In genomic region chr16:48498761-48499600, GRCh38 we compare ENCODE assay signal across 12 cellular contexts.
DNase-seq lines count a peak whose midpoint lies in the region; ATAC-seq and TF ChIP-seq lines count a peak whose summit lies in the region.
"Had no signal": no experiment of that assay in that cellular context is flagged by ENCODE, and none has a peak within 500 bp of the region (broad histone marks: within the 10 kb centered on the region; RNA-seq: fewer than 3 reads in every experiment).

No MANE protein-coding gene starts in this region.

- no peak for TF ChIP-seq POLR2A in uterus (IDR thresholded peaks at IDR 0.05)

- intact Hi-C loops in uterus (cut with DNase I; ENCODE audit: low total_unique reads): no loop called here

- H3K36me3 Mint-ChIP-seq in activated naive CD4-positive, alpha-beta T cell treated with anti-CD3 and anti-CD28 coated beads, Interleukin-2, amount 50 U/mL, for 72 hours: no peaks in the 10 kb centered on the region

- TF ChIP-seq CTCF in cardiac fibroblast (IDR thresholded peaks at IDR 0.05; ENCODE audit: low read depth, low read length) (no peak), lung (IDR thresholded peaks at IDR 0.05; ENCODE audit: control extremely low read depth, extremely low read depth) (no peak), uterus (IDR thresholded peaks at IDR 0.05) (no peak)

- DNase-seq in NCI-H345 treated with DMSO at 0.1 percent for 48 hours (lab: John Stamatoyannopoulos, UW; ENCODE audit: unreplicated experiment) (peak; percentile 0), NCI-H345 (lab: John Stamatoyannopoulos, UW) (no peak), cardiac fibroblast (ENCODE audit: low read depth in 2 of 2) (peak; percentile 85 to 96), lung (ENCODE audit: low spot score) (peak; percentile 47), uterus (peak; percentile 74 to 86), cerebellar cortex (ENCODE audit: low spot score) (no peak)
- DNase-seq in activated naive CD4-positive, alpha-beta T cell treated with anti-CD3 and anti-CD28 coated beads, Interleukin-2, amount 50 U/mL, for 72 hours (ENCODE audit: low spot score in 2 of 2): no peak
- DNase-seq: activated B cell treated with CpG ODN at 0.5 μM for 24 hours, BE2C, islet precursor cell had no signal

- H3K36me3 ChIP-seq in lung (ENCODE audit: control insufficient read depth in 2 of 2, insufficient read depth in 2 of 2, low read length in 2 of 2): no peaks in the 10 kb centered on the region
- H3K36me3 ChIP-seq in uterus: no peaks in the 10 kb centered on the region
- H3K36me3 ChIP-seq: BE2C, cardiac muscle cell had no signal

- H3K9me3 Mint-ChIP-seq in activated naive CD4-positive, alpha-beta T cell treated with anti-CD3 and anti-CD28 coated beads, Interleukin-2, amount 50 U/mL, for 72 hours: no peaks in the 10 kb centered on the region

- peaks cover 0 to 5% of the 10 kb centered on the region in 2 donors for H3K4me1 ChIP-seq in lung (ENCODE audit: control insufficient read depth in 2 of 2, insufficient read depth in 2 of 2, low read length in 2 of 2)
- H3K4me1 ChIP-seq in uterus: no peaks in the 10 kb centered on the region

- H3K27ac ChIP-seq in lung (ENCODE audit: low read depth in 1 of 2, low read length in 1 of 2): peak overlapping the region in 1 of 2 donors; percentile 9
- H3K27ac ChIP-seq in uterus: peak overlapping the region; percentile 66 to 82
- H3K27ac ChIP-seq: cardiac muscle cell had no signal

- ATAC-seq in lung (ENCODE audit: insufficient read depth, low FRiP score): no peak
- ATAC-seq in HG03342 (IDR thresholded peaks at IDR 0.05; ENCODE audit: unreplicated experiment): no peak
- ATAC-seq in activated naive CD4-positive, alpha-beta T cell treated with anti-CD3 and anti-CD28 coated beads, Interleukin-2, amount 50 U/mL, for 72 hours: no peak

- no peaks in the 10 kb centered on the region for H3K27me3 ChIP-seq in lung (ENCODE audit: control insufficient read depth, insufficient read depth)
- H3K27me3 ChIP-seq in uterus: no peaks in the 10 kb centered on the region
- H3K27me3 ChIP-seq: BE2C, cardiac muscle cell had no signal

- 35 to 53% methylated on average over 6 of the region's 6 CpGs for WGBS in lung, 2 donors

- H3K9me3 ChIP-seq in lung (ENCODE audit: control insufficient read depth in 2 of 2, insufficient read depth in 1 of 2, low read length in 1 of 2) (no peaks in the 10 kb centered on the region), uterus (no peaks in the 10 kb centered on the region)

- no peak overlapping the region for H3K27ac Mint-ChIP-seq in activated naive CD4-positive, alpha-beta T cell treated with anti-CD3 and anti-CD28 coated beads, Interleukin-2, amount 50 U/mL, for 72 hours
- H3K27ac Mint-ChIP-seq: activated B cell treated with CpG ODN at 0.5 μM for 24 hours had no signal

- H3K4me3 ChIP-seq in cardiac fibroblast (replicated peaks in 1 of 2; ENCODE audit: low read depth in 2 of 2, low read length in 2 of 2) (no peak overlapping the region), lung (no peak overlapping the region), uterus (no peak overlapping the region)
- H3K4me3 ChIP-seq: cardiac muscle cell had no signal

Comparison
In these comparisons a context has a peak if more than half of its experiments do, and no peak if none do; other contexts are left out.
1. DNase-seq: peak in NCI-H345 treated with DMSO at 0.1 percent for 48 hours (single experiment), cardiac fibroblast (2 of 2), lung (single experiment) and uterus (2 of 2); none in NCI-H345 (single experiment), cerebellar cortex (single experiment) and activated naive CD4-positive, alpha-beta T cell treated with anti-CD3 and anti-CD28 coated beads, Interleukin-2, amount 50 U/mL, for 72 hours (0 of 2).